ENCODE assay signal across 28 cellular contexts in the genomic region with DNA sequence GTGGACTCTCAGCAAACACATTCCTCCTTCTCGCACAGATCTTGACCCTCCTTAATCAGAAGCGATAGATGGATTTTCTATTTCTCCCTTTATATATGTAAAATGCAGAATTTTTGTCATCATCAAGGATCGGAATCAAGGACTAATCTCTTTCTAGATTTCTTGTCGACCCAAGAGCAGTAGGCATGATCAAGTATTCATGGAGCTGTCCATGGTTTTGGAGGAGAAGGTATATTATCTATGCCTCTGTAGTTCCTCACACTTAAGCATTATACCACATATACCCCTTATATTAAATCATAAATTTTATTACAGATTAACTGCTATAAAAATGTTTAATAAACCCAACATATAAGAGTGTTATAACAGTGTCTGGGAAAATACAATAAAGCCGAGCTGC.
"Had no signal": no experiment of that assay in that cellular context is flagged by ENCODE, and none has a peak within 500 bp of the region (broad histone marks: within the 10 kb centered on the region; RNA-seq: fewer than 3 reads in every experiment).

No MANE protein-coding gene starts in this region.

- H3K4me3 Mint-ChIP-seq: naive thymus-derived CD8-positive, alpha-beta T cell; nephron; neural crest cell; stimulated activated naive B cell treated with anti-CD40 and anti-IgM and Interleukin-4, amounts not matched to agents 10 μg/mL and 1 μg/mL and 100 μg/mL, for 72 hours had no signal

- H3K36me3 Mint-ChIP-seq: stimulated activated naive B cell treated with anti-CD40 and anti-IgM and Interleukin-4, amounts not matched to agents 10 μg/mL and 1 μg/mL and 100 μg/mL, for 72 hours had no signal

- H3K9me3 ChIP-seq: left lung, lower lobe of right lung, right atrium auricular region, stomach, testis, thyroid gland, transverse colon, upper lobe of left lung had no signal

- H3K27ac ChIP-seq: hepatocyte, left lung, lower lobe of right lung, parathyroid adenoma, right atrium auricular region, skin epidermis, stomach, testis, thyroid gland, transverse colon, upper lobe of left lung had no signal

- H3K27me3 Mint-ChIP-seq: naive thymus-derived CD8-positive, alpha-beta T cell; progenitor cell of endocrine pancreas; stimulated activated naive B cell treated with anti-CD40 and anti-IgM and Interleukin-4, amounts not matched to agents 10 μg/mL and 1 μg/mL and 100 μg/mL, for 72 hours had no signal

- DNase-seq: kidney glomerular epithelial cell; left cardiac atrium; left lung; lower lobe of right lung; mammary epithelial cell; mesenchymal stem cell; naive thymus-derived CD8-positive, alpha-beta T cell; nucleus accumbens; stimulated activated CD4-positive, alpha-beta T cell treated with anti-CD3 and anti-CD28 coated beads, Interleukin-12 subunit alpha, Interleukin-12 subunit beta, amount 100 ng/mL, for 4 hours; stimulated activated CD4-positive, alpha-beta T cell treated with anti-CD3 and anti-CD28 coated beads, Interleukin-15, amount 100 ng/mL, for 24 hours; stimulated activated CD4-positive, alpha-beta T cell treated with anti-CD3 and anti-CD28 coated beads, Interleukin-2, amount 100 ng/mL, for 24 hours; stimulated activated CD4-positive, alpha-beta T cell treated with anti-CD3 and anti-CD28 coated beads, Interleukin-4, amount 100 ng/mL, for 1 hour; stimulated activated naive B cell treated with anti-CD40 and anti-IgM and Interleukin-4, amounts not matched to agents 10 μg/mL and 1 μg/mL and 100 μg/mL, for 72 hours; stimulated activated naive CD8-positive, alpha-beta T cell treated with anti-CD3 and anti-CD28 coated beads, Interleukin-15, Interleukin-2, amounts not matched to agents 100 U/mL and 50 U/mL, for 24 hours; stomach; testis; thyroid gland; transverse colon; upper lobe of left lung had no signal

- H3K79me2 ChIP-seq: hepatocyte, parathyroid adenoma had no signal

- H3K9me3 Mint-ChIP-seq: stimulated activated naive B cell treated with anti-CD40 and anti-IgM and Interleukin-4, amounts not matched to agents 10 μg/mL and 1 μg/mL and 100 μg/mL, for 72 hours had no signal

- H3K4me2 ChIP-seq: hepatocyte had no signal

- H3K27ac Mint-ChIP-seq: naive thymus-derived CD8-positive, alpha-beta T cell; nephron; progenitor cell of endocrine pancreas; stimulated activated naive B cell treated with anti-CD40 and anti-IgM and Interleukin-4, amounts not matched to agents 10 μg/mL and 1 μg/mL and 100 μg/mL, for 72 hours had no signal

- H2AFZ ChIP-seq: hepatocyte, parathyroid adenoma had no signal

- H3K4me1 Mint-ChIP-seq: naive thymus-derived CD8-positive, alpha-beta T cell; nephron; neural crest cell; stimulated activated naive B cell treated with anti-CD40 and anti-IgM and Interleukin-4, amounts not matched to agents 10 μg/mL and 1 μg/mL and 100 μg/mL, for 72 hours had no signal

- H3K36me3 ChIP-seq: left lung, lower lobe of right lung, right atrium auricular region, stomach, thyroid gland, transverse colon, upper lobe of left lung had no signal

- ATAC-seq: left cardiac atrium; left lung; lower lobe of right lung; naive thymus-derived CD8-positive, alpha-beta T cell; sciatic nerve; stimulated activated naive B cell treated with anti-CD40 and anti-IgM and Interleukin-4, amounts not matched to agents 10 μg/mL and 1 μg/mL and 100 μg/mL, for 72 hours; stimulated activated naive CD8-positive, alpha-beta T cell treated with anti-CD3 and anti-CD28 coated beads, Interleukin-15, Interleukin-2, amounts not matched to agents 100 U/mL and 50 U/mL, for 24 hours had no signal

- H3K9ac ChIP-seq: parathyroid adenoma had no signal

- H3K4me1 ChIP-seq: left lung, lower lobe of right lung, parathyroid adenoma, right atrium auricular region, stomach, testis, thyroid gland, transverse colon, upper lobe of left lung had no signal

- H3K27me3 ChIP-seq: hepatocyte, left lung, right atrium auricular region, stomach, testis, thyroid gland, transverse colon, upper lobe of left lung had no signal

- FAIRE-seq: keratinocyte had no signal

- H3K4me3 ChIP-seq: hepatocyte, left lung, lower lobe of right lung, right atrium auricular region, skin epidermis, stomach, testis, thyroid gland, transverse colon, upper lobe of left lung had no signal
